ENCODE assay signal across 21 cellular contexts in genomic region chr20:22836877-22837276, GRCh38.
DNase-seq lines count a peak whose midpoint lies in the region; ATAC-seq and TF ChIP-seq lines count a peak whose summit lies in the region.
"Had no signal": no experiment of that assay in that cellular context is flagged by ENCODE, and none has a peak within 500 bp of the region (broad histone marks: within the 10 kb centered on the region; RNA-seq: fewer than 3 reads in every experiment).

No MANE protein-coding gene starts in this region.

- no peak overlapping the region for H3K27ac ChIP-seq in PC-3 (ENCODE audit: low read length)
- H3K27ac ChIP-seq: gastrocnemius medialis, KMS-11, neutrophil had no signal

- 0 out of 2 replicates have a peak overlapping the region, but pooled peaks have one; percentile 31 for H2AFZ ChIP-seq in PC-3 (ENCODE audit: low read length)

- H3K9ac ChIP-seq in PC-3 (ENCODE audit: low read length): no peak overlapping the region
- H3K9ac ChIP-seq: KMS-11 had no signal

- ATAC-seq in PC-3 (no peak), GM21529 (IDR thresholded peaks at IDR 0.05; ENCODE audit: unreplicated experiment) (no peak), HG02973 (IDR thresholded peaks at IDR 0.05; ENCODE audit: unreplicated experiment) (no peak)
- ATAC-seq: gastrocnemius medialis, left lobe of liver, T-cell had no signal

- no peaks in the 10 kb centered on the region for H3K36me3 Mint-ChIP-seq in Caco-2 (ENCODE audit: insufficient read depth, unreplicated experiment)
- H3K36me3 Mint-ChIP-seq: T-cell had no signal

- no peaks in the 10 kb centered on the region for H3K9me3 Mint-ChIP-seq in Caco-2 (ENCODE audit: unreplicated experiment)

- H3K4me1 ChIP-seq in Caco-2 (peaks cover 42% of the 10 kb centered on the region), PC-3 (ENCODE audit: insufficient read depth, low read length) (peaks cover 15% of the 10 kb centered on the region)
- H3K4me1 ChIP-seq: gastrocnemius medialis had no signal

- H3K4me1 Mint-ChIP-seq in Caco-2 (ENCODE audit: low read depth, unreplicated experiment): peaks cover 42% of the 10 kb centered on the region
- H3K4me1 Mint-ChIP-seq: T-cell had no signal

- intact Hi-C loops in Caco-2 (cut with micrococcal nuclease; ENCODE audit: unreplicated experiment): no loop called here
- intact Hi-C loops in PC-3 (cut with micrococcal nuclease): no loop called here

- no TSS peak for BruUV-seq in Caco-2 (replicated peaks; lab: Mats Ljungman, UMichigan)
- no TSS peak for BruUV-seq in PC-3 (replicated peaks; lab: Mats Ljungman, UMichigan)

- no peak overlapping the region for H3K4me3 Mint-ChIP-seq in Caco-2 (ENCODE audit: unreplicated experiment)
- H3K4me3 Mint-ChIP-seq: T-cell had no signal

- H3F3A ChIP-seq in PC-3 (ENCODE audit: low read length, unreplicated experiment): no peaks in the 10 kb centered on the region

- H3K4me3 ChIP-seq in Caco-2 (ENCODE audit: low read depth, low read length): no peak overlapping the region
- H3K4me3 ChIP-seq in PC-3 (ENCODE audit: low read length): no peak overlapping the region
- H3K4me3 ChIP-seq in choroid plexus epithelial cell (ENCODE audit: low read depth, low read length): no peak overlapping the region
- H3K4me3 ChIP-seq: gastrocnemius medialis had no signal

- H3K36me3 ChIP-seq in Caco-2 (ENCODE audit: control insufficient read depth, insufficient read depth, low read length) (no peaks in the 10 kb centered on the region), PC-3 (ENCODE audit: low read depth, low read length) (no peaks in the 10 kb centered on the region)
- H3K36me3 ChIP-seq: gastrocnemius medialis, neutrophil had no signal

- CTCF ChIA-PET in Caco-2 (lab: Charles Lee): no interaction called here
- CTCF ChIA-PET in PC-3 (lab: Charles Lee): no interaction called here

- H3K79me2 ChIP-seq in PC-3 (ENCODE audit: low read length): no peaks in the 10 kb centered on the region

- H3K27me3 ChIP-seq in Caco-2 (replicated peaks; ENCODE audit: control insufficient read depth, insufficient read depth, low read length): no peaks in the 10 kb centered on the region
- no peaks in the 10 kb centered on the region for H3K27me3 ChIP-seq in PC-3 (ENCODE audit: low read length)
- H3K27me3 ChIP-seq: neutrophil had no signal

- POLR2A ChIA-PET in Caco-2 (lab: Charles Lee): no interaction called here
- POLR2A ChIA-PET in PC-3 (lab: Charles Lee; ENCODE audit: unreplicated experiment): no interaction called here

- peak overlapping the region; percentile 1 for H3K27ac Mint-ChIP-seq in Caco-2 (ENCODE audit: unreplicated experiment)
- H3K27ac Mint-ChIP-seq: T-cell had no signal

- no peaks in the 10 kb centered on the region for H4K20me1 ChIP-seq in PC-3 (ENCODE audit: low read length)

- H3K9me3 ChIP-seq in Caco-2: no peaks in the 10 kb centered on the region
- no peaks in the 10 kb centered on the region for H3K9me3 ChIP-seq in PC-3 (ENCODE audit: low read length)
- H3K9me3 ChIP-seq: gastrocnemius medialis, neutrophil had no signal

- DNase-seq in Caco-2: no peak
- peak; percentile 21 for DNase-seq in PC-3
- DNase-seq in choroid plexus epithelial cell (ENCODE audit: low read depth): peak; percentile 66
- peak; percentile 59 for DNase-seq in iris pigment epithelial cell (ENCODE audit: low read depth)
- DNase-seq in NCI-H345 treated with DMSO at 0.1 percent for 48 hours (lab: John Stamatoyannopoulos, UW; ENCODE audit: unreplicated experiment): no peak
- no peak for DNase-seq in NCI-H524 treated with DMSO at 0.1 percent for 48 hours (lab: John Stamatoyannopoulos, UW)
- DNase-seq: activated CD4-positive, alpha-beta T cell treated with anti-CD3 and anti-CD28 coated beads, Interleukin-2, amount 50 U/mL, for 1 hour; activated CD8-positive, alpha-beta memory T cell treated with anti-CD3 and anti-CD28 coated beads, Interleukin-2, amount 50 U/mL, for 48 hours; activated effector memory CD4-positive, alpha-beta T cell treated with anti-CD3 and anti-CD28 coated beads, Interleukin-2, amount 50 U/mL, for 16 hours; gastrocnemius medialis; NCI-H1092 treated with DMSO at 0.1 percent for 48 hours; NCI-H2107; NCI-H526 treated with DMSO at 0.1 percent for 48 hours; retina; SHP77 treated with DMSO at 0.1 percent for 48 hours; T-cell had no signal

- H3K9me2 ChIP-seq in PC-3 (replicated peaks; ENCODE audit: low read length): no peaks in the 10 kb centered on the region

- no peak for TF ChIP-seq CTCF in Caco-2 (IDR thresholded peaks at IDR 0.05; ENCODE audit: insufficient read depth in 1 of 2, low read depth in 1 of 2, low read length in 1 of 2, severe bottlenecking in 1 of 2, unreplicated experiment in 1 of 2)
- no peak for TF ChIP-seq CTCF in PC-3 (conservative IDR thresholded peaks at IDR 0.05; ENCODE audit: low read depth, low read length)
- no peak for TF ChIP-seq CTCF in choroid plexus epithelial cell (conservative IDR thresholded peaks at IDR 0.05; ENCODE audit: low read depth, low read length)

- no peak overlapping the region for H3K4me2 ChIP-seq in PC-3 (ENCODE audit: low read length)
- H3K4me2 ChIP-seq: KMS-11 had no signal

- no peaks in the 10 kb centered on the region for H3K27me3 Mint-ChIP-seq in Caco-2 (ENCODE audit: insufficient read depth, unreplicated experiment)

Comparison
In these comparisons a context has a peak if more than half of its experiments do, and no peak if none do; other contexts are left out.
1. DNase-seq: peak in PC-3 (single experiment), choroid plexus epithelial cell (single experiment) and iris pigment epithelial cell (single experiment); none in Caco-2 (0 of 2), NCI-H345 treated with DMSO at 0.1 percent for 48 hours (single experiment) and NCI-H524 treated with DMSO at 0.1 percent for 48 hours (single experiment).